ENCODE assay signal across 8 cellular contexts in the genomic region with DNA sequence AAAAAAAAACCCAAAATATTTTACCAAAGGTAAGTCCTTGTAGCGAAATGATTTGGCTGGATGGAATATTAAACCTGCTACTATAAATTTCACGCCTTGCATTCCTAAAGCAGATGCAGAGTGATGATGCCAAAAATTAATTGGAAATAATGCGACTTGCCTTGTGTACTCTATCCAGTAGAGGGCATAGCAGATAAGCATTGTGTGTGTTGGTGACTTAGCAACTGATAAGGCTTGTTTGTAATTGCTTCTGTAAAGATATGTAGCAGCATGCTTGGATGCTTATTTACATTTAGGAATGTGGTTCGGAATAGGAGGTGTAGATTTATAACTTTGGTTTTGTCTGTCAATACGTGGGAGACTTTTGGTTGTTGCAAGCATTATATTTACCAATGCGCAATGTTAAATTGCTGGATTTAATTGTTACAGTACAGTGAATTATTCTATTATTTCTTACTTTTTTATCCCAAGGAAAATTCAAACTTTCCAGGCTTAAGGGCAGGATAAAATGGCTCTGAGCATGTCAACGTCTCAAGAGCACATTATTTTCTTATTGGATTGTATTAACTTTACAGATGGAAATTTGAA.
A peak's percentile ranks its signal among the peaks of the same experiment; 100 is the strongest.
DNase-seq lines count a peak whose midpoint lies in the region; ATAC-seq and TF ChIP-seq lines count a peak whose summit lies in the region.

No MANE protein-coding gene starts in this region.

- H3K27me3 ChIP-seq in MM.1S (replicated peaks; ENCODE audit: insufficient read depth, low read length): no peaks in the 10 kb centered on the region
- H3K27me3 ChIP-seq in foreskin keratinocyte: no peaks in the 10 kb centered on the region
- H3K27me3 ChIP-seq in gastrocnemius medialis: no peaks in the 10 kb centered on the region

- H3K4me1 ChIP-seq in MM.1S (ENCODE audit: low read length) (no peaks in the 10 kb centered on the region), foreskin keratinocyte (no peaks in the 10 kb centered on the region), gastrocnemius medialis (no peaks in the 10 kb centered on the region)

- H3K9me3 ChIP-seq in MM.1S (replicated peaks; ENCODE audit: insufficient read depth, low read length) (no peaks in the 10 kb centered on the region), gastrocnemius medialis (no peaks in the 10 kb centered on the region)

- no peak overlapping the region for H3K4me3 ChIP-seq in MM.1S (ENCODE audit: low read length)
- H3K4me3 ChIP-seq in gastrocnemius medialis: no peak overlapping the region

- no peaks in the 10 kb centered on the region for H3F3A ChIP-seq in MM.1S (ENCODE audit: insufficient read depth, low read length)

- TF ChIP-seq CTCF in MM.1S (IDR thresholded peaks at IDR 0.05; ENCODE audit: low read length): peak; percentile 62
- peak; percentile 76 for TF ChIP-seq CTCF in RWPE1 (conservative IDR thresholded peaks at IDR 0.05; ENCODE audit: low read depth)
- TF ChIP-seq CTCF in foreskin keratinocyte (conservative IDR thresholded peaks at IDR 0.05): peak; percentile 94
- TF ChIP-seq CTCF in gastrocnemius medialis (IDR thresholded peaks at IDR 0.05 in 4 of 5, conservative IDR thresholded peaks at IDR 0.05 in 1 of 5): peak in 3 of 5 experiments; percentile 25 to 45 (median 25)

- intact Hi-C loops in gastrocnemius medialis (cut with DNase I; ENCODE audit: low total_unique reads): loop anchor here (5.0 kb wide), 1 partner anchor 657 kb away; no protein-coding TSS in a partner anchor

- H3K27ac ChIP-seq in MM.1S (ENCODE audit: low read length) (no peak overlapping the region), RWPE1 (no peak overlapping the region), foreskin keratinocyte (no peak overlapping the region), gastrocnemius medialis (no peak overlapping the region)

- H3K9me2 ChIP-seq in MM.1S (replicated peaks; ENCODE audit: insufficient read depth, low read length): no peaks in the 10 kb centered on the region

- no peak overlapping the region for H3K4me2 ChIP-seq in MM.1S (ENCODE audit: low read depth, low read length)

- no peaks in the 10 kb centered on the region for H3K79me2 ChIP-seq in MM.1S (ENCODE audit: low read length)

- peak; percentile 9 for DNase-seq in SKM-1 (lab: John Stamatoyannopoulos, UW; ENCODE audit: unreplicated experiment)
- DNase-seq in SKM-1 treated with dmso at 0.1 percent for 144 hours (lab: John Stamatoyannopoulos, UW; ENCODE audit: unreplicated experiment): no peak
- DNase-seq in MM.1S: peak; percentile 28
- DNase-seq in RWPE1 (ENCODE audit: low spot score): peak; percentile 63
- peak; percentile 24 to 61 for DNase-seq in foreskin keratinocyte
- DNase-seq in gastrocnemius medialis: no peak

- ATAC-seq in foreskin keratinocyte (peak; percentile 90), gastrocnemius medialis (no peak), GM19452 (IDR thresholded peaks at IDR 0.05; ENCODE audit: unreplicated experiment) (no peak), GM19035 (IDR thresholded peaks at IDR 0.05; ENCODE audit: unreplicated experiment) (no peak)

- in situ Hi-C loops in gastrocnemius medialis (cut with MboI; ENCODE audit: low sequenced_read_pairs in 4 of 4): no loop called here

- no peaks in the 10 kb centered on the region for H3K36me3 ChIP-seq in MM.1S (replicated peaks; ENCODE audit: insufficient read depth, low read length)
- no peaks in the 10 kb centered on the region for H3K36me3 ChIP-seq in gastrocnemius medialis

- no peaks in the 10 kb centered on the region for H4K20me1 ChIP-seq in MM.1S (ENCODE audit: insufficient read depth, low read length)

- TF ChIP-seq POLR2A in gastrocnemius medialis (IDR thresholded peaks at IDR 0.05): no peak

- H3K9ac ChIP-seq in MM.1S (ENCODE audit: low read length): no peak overlapping the region

- CTCF ChIA-PET in RWPE1 (lab: Yijun Ruan, JAX): interaction anchor here (0.6 to 0.7 kb wide), 2 partner anchors 665 to 693 kb away, joined by 4 to 5 read pairs; no protein-coding TSS in a partner anchor

- POLR2A ChIA-PET in RWPE1 (lab: Yijun Ruan, JAX; ENCODE audit: low non-redundant PET): no interaction called here

- H2AFZ ChIP-seq in MM.1S (ENCODE audit: low read length): no peak overlapping the region

Comparison
In these comparisons a context has a peak if more than half of its experiments do, and no peak if none do; other contexts are left out.
1. DNase-seq: peak in SKM-1 (single experiment), MM.1S (single experiment), RWPE1 (single experiment) and foreskin keratinocyte (2 of 2); none in SKM-1 treated with dmso at 0.1 percent for 144 hours (single experiment) and gastrocnemius medialis (0 of 2).
2. CTCF ChIP-seq: peak in every context shown above with its lines; median percentile 94 in foreskin keratinocyte; 76 in RWPE1; 62 in MM.1S; 25 in gastrocnemius medialis.